In the genomic region with DNA sequence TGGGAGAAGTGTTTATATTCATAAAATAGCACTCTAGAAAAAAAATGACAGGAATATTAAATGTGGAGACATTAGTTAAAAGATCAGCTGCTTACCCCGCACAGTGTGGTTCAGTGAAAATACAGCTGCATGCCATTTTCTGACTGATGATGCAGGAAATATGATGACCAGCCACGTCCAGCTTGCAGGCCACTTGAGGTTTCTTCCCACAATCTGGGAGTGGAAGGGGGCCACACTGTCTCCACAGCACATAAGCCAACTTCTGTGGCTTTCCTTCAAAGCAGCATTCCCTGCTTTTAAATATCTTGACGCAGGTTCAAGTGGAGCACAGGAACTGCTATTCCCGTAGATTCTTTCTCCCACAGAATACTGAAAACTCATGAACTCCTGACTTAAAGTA, we compare ENCODE assay signal across 17 cellular contexts.
"Had no signal": no experiment of that assay in that cellular context is flagged by ENCODE, and none has a peak within 500 bp of the region (broad histone marks: within the 10 kb centered on the region; RNA-seq: fewer than 3 reads in every experiment).

No MANE protein-coding gene starts in this region.

- DNase-seq: activated CD4-positive, alpha-beta T cell treated with anti-CD3 and anti-CD28 coated beads, Interleukin-2, amount 10 ng/mL, durations not matched to agents 24 days and 14 days; activated naive CD4-positive, alpha-beta T cell treated with Interleukin-2 at 50 U/mL for 16 hours; dermis blood vessel endothelial cell; gastrocnemius medialis; kidney; left ventricle myocardium superior; naive thymus-derived CD8-positive, alpha-beta T cell; occipital lobe; sigmoid colon; stimulated activated CD4-positive, alpha-beta T cell treated with anti-CD3 and anti-CD28 coated beads, Interleukin-4, amount 100 ng/mL, for 1 hour; stimulated activated CD8-positive, alpha-beta memory T cell treated with anti-CD3 and anti-CD28 coated beads, Interleukin-4, amount 100 ng/mL, for 48 hours; stimulated activated naive CD8-positive, alpha-beta T cell treated with anti-CD3 and anti-CD28 coated beads, Interleukin-15, Interleukin-2, amounts not matched to agents 100 U/mL and 50 U/mL, for 24 hours had no signal

- H3K9me3 Mint-ChIP-seq: activated CD4-positive, alpha-beta T cell treated with anti-CD3 and anti-CD28 coated beads, Interleukin-2, amount 10 ng/mL, durations not matched to agents 24 days and 14 days; naive thymus-derived CD8-positive, alpha-beta T cell; WTC11 had no signal

- H3K36me3 ChIP-seq: gastrocnemius medialis, sigmoid colon, vagina had no signal

- ATAC-seq: esophagus mucosa; gastrocnemius medialis; left ventricle myocardium superior; naive thymus-derived CD8-positive, alpha-beta T cell; SK-N-SH treated with all-trans-retinoic acid at 6 μM for 48 hours; stimulated activated naive CD8-positive, alpha-beta T cell treated with anti-CD3 and anti-CD28 coated beads, Interleukin-15, Interleukin-2, amounts not matched to agents 100 U/mL and 50 U/mL, for 24 hours; WTC11 had no signal

- H3K9me3 ChIP-seq: gastrocnemius medialis, sigmoid colon, vagina had no signal

- H3K27me3 Mint-ChIP-seq: brain had no signal

- H3K4me1 Mint-ChIP-seq: activated CD4-positive, alpha-beta T cell treated with anti-CD3 and anti-CD28 coated beads, Interleukin-2, amount 10 ng/mL, durations not matched to agents 24 days and 14 days; naive thymus-derived CD8-positive, alpha-beta T cell had no signal

- H3K27ac ChIP-seq: gastrocnemius medialis, sigmoid colon, vagina had no signal

- H3K27ac Mint-ChIP-seq: activated CD4-positive, alpha-beta T cell treated with anti-CD3 and anti-CD28 coated beads, Interleukin-2, amount 10 ng/mL, durations not matched to agents 24 days and 14 days; WTC11 had no signal

- H3K36me3 Mint-ChIP-seq: brain; naive thymus-derived CD8-positive, alpha-beta T cell; WTC11 had no signal

- H3K27me3 ChIP-seq: gastrocnemius medialis, sigmoid colon, vagina had no signal

- H3K4me3 Mint-ChIP-seq: activated CD4-positive, alpha-beta T cell treated with anti-CD3 and anti-CD28 coated beads, Interleukin-2, amount 10 ng/mL, durations not matched to agents 24 days and 14 days; brain; naive thymus-derived CD8-positive, alpha-beta T cell; WTC11 had no signal

- H3K4me1 ChIP-seq: vagina had no signal

- H3K4me3 ChIP-seq: gastrocnemius medialis, sigmoid colon, vagina had no signal
